16 cellular contexts compared by ENCODE assay signal in the genomic region with DNA sequence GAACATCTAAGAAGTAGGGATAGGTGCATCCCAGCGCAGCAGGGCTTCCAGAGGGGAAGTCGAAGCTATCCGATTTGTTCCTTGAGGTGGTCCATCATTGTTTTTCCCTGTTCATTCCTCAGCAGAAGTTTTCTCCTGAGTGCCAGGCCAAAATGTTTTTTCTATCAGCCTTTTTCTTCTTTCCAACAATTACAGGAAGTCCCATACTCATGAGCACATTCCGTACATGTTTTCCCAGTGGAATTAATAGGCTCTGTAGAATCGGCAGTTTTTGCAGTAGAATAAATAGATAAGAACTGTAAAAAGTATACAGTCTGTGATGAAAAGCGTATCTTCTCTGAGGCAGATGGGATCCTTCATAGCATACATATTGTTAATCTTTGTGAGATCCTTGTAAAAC.
"Had no signal": no experiment of that assay in that cellular context is flagged by ENCODE, and none has a peak within 500 bp of the region (broad histone marks: within the 10 kb centered on the region; RNA-seq: fewer than 3 reads in every experiment).

No MANE protein-coding gene starts in this region.

- H3K9me3 Mint-ChIP-seq: activated CD4-positive, alpha-beta memory T cell treated with anti-CD3 and anti-CD28 coated beads for 36 hours; activated naive CD8-positive, alpha-beta T cell treated with anti-CD3 and anti-CD28 coated beads for 36 hours; activated T-cell treated with anti-CD3 and anti-CD28 coated beads, Interleukin-2, amount 50 U/mL, for 4 hours; effector memory CD8-positive, alpha-beta T cell; immature natural killer cell; stimulated activated effector memory CD8-positive, alpha-beta T cell treated with anti-CD3 and anti-CD28 coated beads, Interleukin-12 subunit alpha, Interleukin-12 subunit beta, amount 100 ng/mL, for 72 hours had no signal

- H3K27me3 Mint-ChIP-seq: activated CD4-positive, alpha-beta memory T cell treated with anti-CD3 and anti-CD28 coated beads for 36 hours had no signal

- H3K27ac Mint-ChIP-seq: activated CD4-positive, alpha-beta memory T cell treated with anti-CD3 and anti-CD28 coated beads for 36 hours; activated naive CD8-positive, alpha-beta T cell treated with anti-CD3 and anti-CD28 coated beads for 36 hours; effector memory CD8-positive, alpha-beta T cell; immature natural killer cell; stimulated activated effector memory CD8-positive, alpha-beta T cell treated with anti-CD3 and anti-CD28 coated beads, Interleukin-12 subunit alpha, Interleukin-12 subunit beta, amount 100 ng/mL, for 72 hours had no signal

- H3K36me3 ChIP-seq: cardiac muscle cell, pancreas, thyroid gland, vagina had no signal

- H3K36me3 Mint-ChIP-seq: activated CD4-positive, alpha-beta memory T cell treated with anti-CD3 and anti-CD28 coated beads for 36 hours; activated naive CD8-positive, alpha-beta T cell treated with anti-CD3 and anti-CD28 coated beads for 36 hours; stimulated activated effector memory CD8-positive, alpha-beta T cell treated with anti-CD3 and anti-CD28 coated beads, Interleukin-12 subunit alpha, Interleukin-12 subunit beta, amount 100 ng/mL, for 72 hours had no signal

- H3K9me3 ChIP-seq: pancreas, thyroid gland, vagina had no signal

- ATAC-seq: activated T-cell treated with anti-CD3 and anti-CD28 coated beads, Interleukin-2, amount 50 U/mL, for 4 hours; effector memory CD8-positive, alpha-beta T cell; left colon; pancreas; stimulated activated effector memory CD8-positive, alpha-beta T cell treated with anti-CD3 and anti-CD28 coated beads, Interleukin-12 subunit alpha, Interleukin-12 subunit beta, amount 100 ng/mL, for 72 hours had no signal

- H3K27ac ChIP-seq: cardiac muscle cell, thyroid gland, vagina had no signal

- H3K4me3 Mint-ChIP-seq: activated CD4-positive, alpha-beta memory T cell treated with anti-CD3 and anti-CD28 coated beads for 36 hours; activated naive CD8-positive, alpha-beta T cell treated with anti-CD3 and anti-CD28 coated beads for 36 hours; activated T-cell treated with anti-CD3 and anti-CD28 coated beads, Interleukin-2, amount 50 U/mL, for 4 hours; effector memory CD8-positive, alpha-beta T cell; immature natural killer cell; stimulated activated effector memory CD8-positive, alpha-beta T cell treated with anti-CD3 and anti-CD28 coated beads, Interleukin-12 subunit alpha, Interleukin-12 subunit beta, amount 100 ng/mL, for 72 hours had no signal

- H3K4me1 ChIP-seq: pancreas, thyroid gland, vagina had no signal

- H3K4me1 Mint-ChIP-seq: activated naive CD8-positive, alpha-beta T cell treated with anti-CD3 and anti-CD28 coated beads for 36 hours; immature natural killer cell; stimulated activated effector memory CD8-positive, alpha-beta T cell treated with anti-CD3 and anti-CD28 coated beads, Interleukin-12 subunit alpha, Interleukin-12 subunit beta, amount 100 ng/mL, for 72 hours had no signal

- H3K4me3 ChIP-seq: cardiac muscle cell, pancreas, thyroid gland, vagina had no signal

- H3K27me3 ChIP-seq: cardiac muscle cell, pancreas, thyroid gland, vagina had no signal

- DNase-seq: activated CD4-positive, alpha-beta memory T cell treated with anti-CD3 and anti-CD28 coated beads for 36 hours; activated gamma-delta T cell treated with Interleukin-2 at 50 U/mL for 16 hours; activated naive CD8-positive, alpha-beta T cell treated with anti-CD3 and anti-CD28 coated beads for 36 hours; activated T-cell treated with anti-CD3 and anti-CD28 coated beads, Interleukin-2, amount 50 U/mL, for 4 hours; anterior cingulate cortex; cortex of kidney; effector memory CD8-positive, alpha-beta T cell; erythroblast; immature natural killer cell; left colon; mesenchymal stem cell; pancreas; thyroid gland had no signal
